ENCODE assay signal across 8 cellular contexts in the genomic region with DNA sequence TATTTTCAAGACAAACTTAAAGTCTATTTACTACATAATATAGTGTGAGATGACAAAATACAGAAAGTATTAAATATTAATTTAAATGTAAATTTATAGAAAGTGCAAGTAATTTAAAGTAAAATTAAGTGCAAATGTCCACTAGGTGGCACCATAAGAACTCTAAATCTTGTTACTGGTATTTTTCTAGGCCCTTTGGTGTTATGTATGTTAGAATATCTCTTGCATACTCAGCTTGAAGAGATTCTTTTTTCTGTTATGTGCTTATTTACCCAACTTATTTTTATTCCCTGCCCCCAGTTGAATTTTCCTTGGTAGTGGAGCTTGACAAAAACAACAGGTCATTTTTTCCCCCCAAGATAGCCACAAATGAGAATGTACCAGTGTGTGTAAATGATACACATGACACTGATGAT.
A peak's percentile ranks its signal among the peaks of the same experiment; 100 is the strongest.
DNase-seq lines count a peak whose midpoint lies in the region; ATAC-seq, FAIRE-seq and TF ChIP-seq lines count a peak whose summit lies in the region.

No MANE protein-coding gene starts in this region.

- no peaks in the 10 kb centered on the region for H3K27me3 Mint-ChIP-seq in MCF 10A (ENCODE audit: insufficient read depth, unreplicated experiment)
- H3K27me3 Mint-ChIP-seq in effector memory CD8-positive, alpha-beta T cell = no peaks in the 10 kb centered on the region

- POLR2A ChIA-PET in MCF 10A (lab: Yijun Ruan, JAX) = interaction anchor here (0.7 to 1.8 kb wide), 2 partner anchors 79 to 1214 kb away, joined by 3 to 10 read pairs; no protein-coding TSS in a partner anchor

- TF ChIP-seq CTCF in GM12874 (IDR thresholded peaks at IDR 0.05; ENCODE audit: insufficient read depth, low read depth, low read length) (peak; percentile 21; the same call in 1 of the 2 replicates), MCF 10A (IDR thresholded peaks at IDR 0.05; ENCODE audit: unreplicated experiment) (peak; percentile 74)

- H3K27ac Mint-ChIP-seq in MCF 10A (ENCODE audit: low read depth, unreplicated experiment) = peak overlapping the region; percentile 61
- H3K27ac Mint-ChIP-seq in effector memory CD8-positive, alpha-beta T cell = no peak overlapping the region

- no peak overlapping the region for H3K4me3 Mint-ChIP-seq in MCF 10A (ENCODE audit: unreplicated experiment)
- H3K4me3 Mint-ChIP-seq in effector memory CD8-positive, alpha-beta T cell = no peak overlapping the region

- H3K4me1 Mint-ChIP-seq in MCF 10A (ENCODE audit: insufficient read depth, unreplicated experiment) = peaks cover 26% of the 10 kb centered on the region
- peaks cover 0 to 7% of the 10 kb centered on the region in 2 donors for H3K4me1 Mint-ChIP-seq in effector memory CD8-positive, alpha-beta T cell (ENCODE audit: low read depth in 2 of 2)

- H3K9me3 ChIP-seq in MG63 = no peaks in the 10 kb centered on the region

- no peaks in the 10 kb centered on the region for H3K27me3 ChIP-seq in MG63

- CTCF ChIA-PET in MCF 10A (lab: Yijun Ruan, JAX) = interaction anchor here (0.5 to 11.0 kb wide), 58 partner anchors 8 to 1933 kb away, joined by 3 to 106 read pairs (median 4); no protein-coding TSS in a partner anchor

- no peaks in the 10 kb centered on the region for H3K36me3 Mint-ChIP-seq in MCF 10A (ENCODE audit: insufficient read depth, unreplicated experiment)
- peaks cover 2% of the 10 kb centered on the region for H3K36me3 Mint-ChIP-seq in effector memory CD8-positive, alpha-beta T cell (ENCODE audit: insufficient read depth)

- H3K36me3 ChIP-seq in MG63 = no peaks in the 10 kb centered on the region

- H3K4me3 ChIP-seq in MG63 = no peak overlapping the region

- BruUV-seq in MCF 10A (replicated peaks; lab: Mats Ljungman, UMichigan) = no TSS peak

- DNase-seq in NCI-H446 (lab: John Stamatoyannopoulos, UW) = peak; percentile 65 to 77
- DNase-seq in MCF 10A (ENCODE audit: unreplicated experiment) = peak; percentile 75
- DNase-seq in midbrain (lab: John Stamatoyannopoulos, UW) = peak; percentile 64
- no peak for DNase-seq in effector memory CD8-positive, alpha-beta T cell
- no peak for DNase-seq in MG63

- H3K9me3 Mint-ChIP-seq in MCF 10A (ENCODE audit: unreplicated experiment) = no peaks in the 10 kb centered on the region
- no peaks in the 10 kb centered on the region for H3K9me3 Mint-ChIP-seq in effector memory CD8-positive, alpha-beta T cell

- ATAC-seq in GM19324 (IDR thresholded peaks at IDR 0.05; ENCODE audit: low FRiP score, unreplicated experiment) = no peak
- ATAC-seq in effector memory CD8-positive, alpha-beta T cell (replicated peaks) = no peak

- peak; percentile 95 for FAIRE-seq in A204.1 (lab: Jason Lieb, UNC)

- intact Hi-C loops in MCF 10A (cut with micrococcal nuclease) = loop anchor here (1.0 to 10.0 kb wide), 6 partner anchors 122 to 1206 kb away; no protein-coding TSS in a partner anchor

Comparison
In these comparisons a context has a peak if more than half of its experiments do, and no peak if none do; other contexts are left out.
1. DNase-seq: peak in NCI-H446 (2 of 2), MCF 10A (single experiment) and midbrain (single experiment); none in effector memory CD8-positive, alpha-beta T cell (0 of 3) and MG63 (single experiment).